15 cellular contexts compared by ENCODE assay signal in the genomic region with DNA sequence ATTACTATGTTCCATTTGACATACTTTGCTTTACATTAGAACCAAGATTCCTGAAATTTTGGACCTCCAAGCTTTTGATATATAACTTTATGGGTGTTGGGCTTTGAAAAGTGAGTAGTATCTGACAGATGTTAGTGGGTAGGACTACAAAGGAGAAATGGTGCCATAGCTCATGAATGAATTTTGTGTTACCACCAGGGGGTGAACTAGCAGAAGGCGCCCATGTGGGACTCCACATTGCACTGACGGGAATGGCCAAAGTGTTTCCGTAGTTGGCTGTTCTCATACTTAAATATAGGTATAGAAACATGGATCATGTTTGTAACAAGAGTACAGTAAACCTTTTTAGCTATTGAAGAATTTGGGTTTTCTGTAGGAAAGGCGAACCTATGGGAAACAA.
A peak's percentile ranks its signal among the peaks of the same experiment; 100 is the strongest.
DNase-seq lines count a peak whose midpoint lies in the region; ATAC-seq and TF ChIP-seq lines count a peak whose summit lies in the region.
"Had no signal": no experiment of that assay in that cellular context is flagged by ENCODE, and none has a peak within 500 bp of the region (broad histone marks: within the 10 kb centered on the region; RNA-seq: fewer than 3 reads in every experiment).

No MANE protein-coding gene starts in this region.

- H3K9me3 Mint-ChIP-seq in WTC11 (peaks cover 19% of the 10 kb centered on the region), neural crest cell (peaks cover 3% of the 10 kb centered on the region)
- H3K9me3 Mint-ChIP-seq: activated naive CD4-positive, alpha-beta T cell treated with anti-CD3 and anti-CD28 coated beads, Interleukin-2, amount 50 U/mL, for 24 hours had no signal

- H3K27me3 Mint-ChIP-seq in WTC11 (ENCODE audit: low read depth), result no peaks in the 10 kb centered on the region
- H3K27me3 Mint-ChIP-seq in neural crest cell (ENCODE audit: low read depth), result no peaks in the 10 kb centered on the region

- POLR2A ChIA-PET in WTC11 (lab: Charles Lee), result no interaction called here

- H3K4me3 ChIP-seq in LNCaP clone FGC (ENCODE audit: low read depth, low read length), result no peak overlapping the region

- CTCF ChIA-PET in WTC11 (lab: Charles Lee), result interaction anchor here (0.6 to 1.5 kb wide), 8 partner anchors 9 to 1100 kb away, joined by 3 to 7 read pairs (median 3); no protein-coding TSS in a partner anchor

- H3K4me3 Mint-ChIP-seq in WTC11 (no peak overlapping the region), neural crest cell (no peak overlapping the region)
- H3K4me3 Mint-ChIP-seq: activated naive CD4-positive, alpha-beta T cell treated with anti-CD3 and anti-CD28 coated beads, Interleukin-2, amount 50 U/mL, for 24 hours; CD4-positive, alpha-beta memory T cell had no signal

- DNase-seq in DMS53 (lab: John Stamatoyannopoulos, UW) (peak; percentile 41), DMS53 treated with DMSO at 0.1 percent for 48 hours (lab: John Stamatoyannopoulos, UW; ENCODE audit: unreplicated experiment) (no peak), LNCaP clone FGC (ENCODE audit: low read depth) (no peak), WTC11 (ENCODE audit: low spot score) (peak; percentile 20), neural crest cell (ENCODE audit: low read depth, low spot score) (no peak), NCI-H2107 (lab: John Stamatoyannopoulos, UW) (no peak)
- DNase-seq: activated CD4-positive, CD25-positive, alpha-beta regulatory T cell treated with anti-CD3 and anti-CD28 coated beads, Interleukin-2, amount 50 U/mL, for 72 hours; CD4-positive, alpha-beta memory T cell; effector CD8-positive, alpha-beta T cell; stimulated activated CD4-positive, alpha-beta T cell treated with anti-CD3 and anti-CD28 coated beads, Interleukin-4, amount 100 ng/mL, for 4 hours had no signal

- TF ChIP-seq CTCF in LNCaP clone FGC (IDR thresholded peaks at IDR 0.05; ENCODE audit: control insufficient read depth, extremely low read depth, insufficient read depth) (0 out of 2 replicates have a peak, but pooled peaks have one; percentile 15), WTC11 (IDR thresholded peaks at IDR 0.05) (no peak), neural crest cell (conservative IDR thresholded peaks at IDR 0.05) (peak; percentile 33)

- H3K4me1 Mint-ChIP-seq in WTC11, result no peaks in the 10 kb centered on the region
- H3K4me1 Mint-ChIP-seq in neural crest cell, result no peaks in the 10 kb centered on the region
- H3K4me1 Mint-ChIP-seq: activated naive CD4-positive, alpha-beta T cell treated with anti-CD3 and anti-CD28 coated beads, Interleukin-2, amount 50 U/mL, for 24 hours; CD4-positive, alpha-beta memory T cell had no signal

- no peaks in the 10 kb centered on the region for H3K36me3 Mint-ChIP-seq in WTC11
- H3K36me3 Mint-ChIP-seq in neural crest cell (ENCODE audit: low read depth), result no peaks in the 10 kb centered on the region
- H3K36me3 Mint-ChIP-seq: activated naive CD4-positive, alpha-beta T cell treated with anti-CD3 and anti-CD28 coated beads, Interleukin-2, amount 50 U/mL, for 24 hours; CD4-positive, alpha-beta memory T cell had no signal

- H3K27ac Mint-ChIP-seq in WTC11 (no peak overlapping the region), neural crest cell (ENCODE audit: unreplicated experiment) (no peak overlapping the region)
- H3K27ac Mint-ChIP-seq: activated naive CD4-positive, alpha-beta T cell treated with anti-CD3 and anti-CD28 coated beads, Interleukin-2, amount 50 U/mL, for 24 hours; CD4-positive, alpha-beta memory T cell had no signal

- peak; percentile 67; the same call in 1 of the 2 replicates for ATAC-seq in WTC11
- ATAC-seq in GM21423 (IDR thresholded peaks at IDR 0.05; ENCODE audit: unreplicated experiment), result no peak
- ATAC-seq in HG03097 (IDR thresholded peaks at IDR 0.05; ENCODE audit: low FRiP score, unreplicated experiment), result no peak
- ATAC-seq: HCT116, sciatic nerve had no signal

TF ChIP-seq in WTC11, 78 proteins besides CTCF, POLR2A, EP300 and RAD21 (continues in another document):
- no peak for TF ChIP-seq SOX15 (CRISPR knock-in tag; IDR thresholded peaks at IDR 0.05)
- no peak for TF ChIP-seq ZNF263 (CRISPR knock-in tag; IDR thresholded peaks at IDR 0.05; ENCODE audit: low read depth)
- no peak for TF ChIP-seq CREM (CRISPR knock-in tag; IDR thresholded peaks at IDR 0.05)
- TF ChIP-seq ARID4B (CRISPR knock-in tag; IDR thresholded peaks at IDR 0.05; ENCODE audit: borderline replicate concordance), result no peak
- TF ChIP-seq ATF1 (CRISPR knock-in tag; IDR thresholded peaks at IDR 0.05), result no peak
- TF ChIP-seq TEAD4 (CRISPR knock-in tag; IDR thresholded peaks at IDR 0.05), result no peak
- no peak for TF ChIP-seq MXD4 (CRISPR knock-in tag; IDR thresholded peaks at IDR 0.05; ENCODE audit: borderline replicate concordance)
- TF ChIP-seq FOXP4 (CRISPR knock-in tag; IDR thresholded peaks at IDR 0.05), result no peak
- TF ChIP-seq HMGXB4 (CRISPR knock-in tag; IDR thresholded peaks at IDR 0.05), result no peak
- no peak for TF ChIP-seq ZNF671 (CRISPR knock-in tag; IDR thresholded peaks at IDR 0.05)
- no peak for TF ChIP-seq FOXK1 (CRISPR knock-in tag; IDR thresholded peaks at IDR 0.05)
- TF ChIP-seq, protein P1, sequence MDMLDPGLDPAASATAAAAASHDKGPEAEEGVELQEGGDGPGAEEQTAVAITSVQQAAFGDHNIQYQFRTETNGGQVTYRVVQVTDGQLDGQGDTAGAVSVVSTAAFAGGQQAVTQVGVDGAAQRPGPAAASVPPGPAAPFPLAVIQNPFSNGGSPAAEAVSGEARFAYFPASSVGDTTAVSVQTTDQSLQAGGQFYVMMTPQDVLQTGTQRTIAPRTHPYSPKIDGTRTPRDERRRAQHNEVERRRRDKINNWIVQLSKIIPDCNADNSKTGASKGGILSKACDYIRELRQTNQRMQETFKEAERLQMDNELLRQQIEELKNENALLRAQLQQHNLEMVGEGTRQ (CRISPR knock-in tag; IDR thresholded peaks at IDR 0.05), result no peak
- no peak for TF ChIP-seq SP1 (CRISPR knock-in tag; conservative IDR thresholded peaks at IDR 0.05)
- no peak for TF ChIP-seq TCF7 (CRISPR knock-in tag; IDR thresholded peaks at IDR 0.05; ENCODE audit: low read depth)

Comparison
In these comparisons a context has a peak if more than half of its experiments do, and no peak if none do; other contexts are left out.
1. DNase-seq: peak in DMS53 (single experiment) and WTC11 (single experiment); none in DMS53 treated with DMSO at 0.1 percent for 48 hours (single experiment), LNCaP clone FGC (single experiment), neural crest cell (single experiment) and NCI-H2107 (single experiment).